25 cellular contexts compared by ENCODE assay signal in the genomic region with DNA sequence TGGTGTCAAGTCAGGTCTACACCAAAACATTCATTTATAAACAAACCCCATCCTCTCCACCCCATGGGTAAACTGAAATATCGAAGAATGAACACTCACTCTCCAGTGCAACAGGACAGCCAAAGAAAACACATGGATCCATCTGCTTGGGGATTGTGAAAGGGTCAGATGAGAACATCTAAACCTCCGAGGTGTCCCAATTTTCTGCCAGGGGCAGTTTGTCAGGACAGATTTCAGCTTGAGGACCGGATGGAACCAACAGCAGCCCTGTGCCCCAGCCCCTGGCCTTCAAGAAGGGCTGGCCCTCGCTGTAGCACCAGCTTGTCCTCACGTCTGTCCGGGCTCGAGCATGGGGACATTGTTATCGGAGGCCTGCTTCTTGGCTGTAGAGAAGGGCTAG. TPM values are rescaled to one million over a fixed set of nuclear protein-coding genes. Genes with fewer than 3 reads are reported as not detected.
A peak's percentile ranks its signal among the peaks of the same experiment; 100 is the strongest.
DNase-seq lines count a peak whose midpoint lies in the region; ATAC-seq and TF ChIP-seq lines count a peak whose summit lies in the region.
"Had no signal": no experiment of that assay in that cellular context is flagged by ENCODE, and none has a peak within 500 bp of the region (broad histone marks: within the 10 kb centered on the region; RNA-seq: fewer than 3 reads in every experiment).

No MANE protein-coding gene starts in this region.

- H3K4me3 Mint-ChIP-seq in MCF 10A (ENCODE audit: unreplicated experiment): no peak overlapping the region
- H3K4me3 Mint-ChIP-seq: CD4-positive, alpha-beta memory T cell; H9; HFFc6 had no signal

- H3K4me1 Mint-ChIP-seq in MCF 10A (ENCODE audit: insufficient read depth, unreplicated experiment): peaks cover 15% of the 10 kb centered on the region

- no peaks in the 10 kb centered on the region for H3K36me3 Mint-ChIP-seq in MCF 10A (ENCODE audit: insufficient read depth, unreplicated experiment)
- H3K36me3 Mint-ChIP-seq: CD4-positive, alpha-beta memory T cell had no signal

- in situ Hi-C loops in mammary epithelial cell (cut with MboI; ENCODE audit: low sequenced_read_pairs in 2 of 2): loop anchor here in 1 of 2 donors (10.0 kb wide), 1 partner anchor 61 kb away; no protein-coding TSS in a partner anchor

- no peak for ATAC-seq in HG03571 (IDR thresholded peaks at IDR 0.05; ENCODE audit: unreplicated experiment)
- ATAC-seq in HG02970 (IDR thresholded peaks at IDR 0.05; ENCODE audit: low FRiP score, unreplicated experiment): no peak
- ATAC-seq: GM12878 had no signal

- POLR2A ChIA-PET in MCF 10A (lab: Yijun Ruan, JAX): interaction anchor here (0.6 kb wide), 1 partner anchor 27 kb away, joined by 3 read pairs; no protein-coding TSS in a partner anchor

- WGBS in mammary epithelial cell (ENCODE audit: low coverage, missing lambda C conversion rate): 82% methylated on average over 7 of the region's 8 CpGs
- 34% methylated on average over 8 of the region's 8 CpGs for WGBS in liver

- H3K9me3 Mint-ChIP-seq in MCF 10A (ENCODE audit: unreplicated experiment): no peaks in the 10 kb centered on the region
- H3K9me3 Mint-ChIP-seq: H9, HFFc6 had no signal

- CTCF ChIA-PET in MCF 10A (lab: Yijun Ruan, JAX) (interaction anchor here (0.7 to 1.2 kb wide), 2 partner anchors 9 to 197 kb away, joined by 4 to 5 read pairs; no protein-coding TSS in a partner anchor), mammary epithelial cell (lab: Charles Lee; ENCODE audit: low non-redundant PET) (no interaction called here)

- TF ChIP-seq CTCF in MCF 10A (IDR thresholded peaks at IDR 0.05; ENCODE audit: unreplicated experiment): no peak
- TF ChIP-seq CTCF in mammary epithelial cell (conservative IDR thresholded peaks at IDR 0.05 in 1 of 2, IDR thresholded peaks at IDR 0.05 in 1 of 2; ENCODE audit: extremely low read depth in 1 of 2, insufficient read depth in 1 of 2, low read depth in 1 of 2, low read length in 2 of 2): no peak
- no peak for TF ChIP-seq CTCF in left ventricle myocardium inferior (IDR thresholded peaks at IDR 0.05; ENCODE audit: borderline replicate concordance)
- TF ChIP-seq CTCF in liver (IDR thresholded peaks at IDR 0.05; ENCODE audit: low read depth, low read length, missing input control): no peak

- no peaks in the 10 kb centered on the region for H3K27me3 Mint-ChIP-seq in MCF 10A (ENCODE audit: insufficient read depth, unreplicated experiment)

- no peaks in the 10 kb centered on the region for H3K79me2 ChIP-seq in mammary epithelial cell (ENCODE audit: insufficient read depth, low read length)

- H3K4me1 ChIP-seq in mammary epithelial cell (ENCODE audit: insufficient read depth, low read length) (no peaks in the 10 kb centered on the region), left ventricle myocardium inferior (peaks cover 60% of the 10 kb centered on the region), liver (ENCODE audit: control insufficient read depth in 4 of 4, insufficient read depth in 4 of 4, low read length in 3 of 4) (peaks cover 17 to 83% (median 65%) of the 10 kb centered on the region in 4 donors)
- H3K4me1 ChIP-seq: Peyer's patch had no signal

- no peak overlapping the region for H2AFZ ChIP-seq in mammary epithelial cell (ENCODE audit: low read depth, low read length)

- no peak overlapping the region for H3K4me3 ChIP-seq in mammary epithelial cell (replicated peaks in 1 of 3; ENCODE audit: insufficient read depth in 1 of 3, low read depth in 2 of 3, low read length in 3 of 3)
- no peak overlapping the region for H3K4me3 ChIP-seq in left ventricle myocardium inferior
- no peak overlapping the region for H3K4me3 ChIP-seq in liver (ENCODE audit: low read depth in 1 of 3, low read length in 3 of 3)
- H3K4me3 ChIP-seq: BLaER1, GM12878, Peyer's patch had no signal

- BruUV-seq in MCF 10A (replicated peaks; lab: Mats Ljungman, UMichigan): no TSS peak
- no TSS peak for BruUV-seq in mammary epithelial cell (replicated peaks; lab: Mats Ljungman, UMichigan)

- H3K4me2 ChIP-seq in mammary epithelial cell (ENCODE audit: insufficient read depth, low read depth, low read length): no peak overlapping the region
- H3K4me2 ChIP-seq: BLaER1 had no signal

- dilution Hi-C loops in mammary epithelial cell (cut with HindIII; ENCODE audit: low sequenced_read_pairs): no loop called here

- intact Hi-C loops in MCF 10A (cut with micrococcal nuclease): no loop called here
- intact Hi-C loops in mammary epithelial cell (cut with micrococcal nuclease): no loop called here
- intact Hi-C loops in left ventricle myocardium inferior (cut with micrococcal nuclease): no loop called here

- peak; percentile 5 for DNase-seq in MCF 10A (ENCODE audit: unreplicated experiment)
- no peak for DNase-seq in mammary epithelial cell
- peak; percentile 52 for DNase-seq in left ventricle myocardium inferior
- DNase-seq in cortex of kidney (lab: John Stamatoyannopoulos, UW): no peak
- DNase-seq in dermis blood vessel endothelial cell: no peak
- DNase-seq: ACHN; Caco-2; CD4-positive, alpha-beta memory T cell; DMS 273 treated with DMSO at 0.1 percent for 48 hours; DND-41; H9; HFFc6; KG1; NCI-H1105; NCI-H2081; NCI-H2171; NCI-H526; Peyer's patch had no signal

- H3K9me3 ChIP-seq in mammary epithelial cell (replicated peaks; ENCODE audit: insufficient read depth, low read length) (no peaks in the 10 kb centered on the region), left ventricle myocardium inferior (replicated peaks) (no peaks in the 10 kb centered on the region), liver (ENCODE audit: control insufficient read depth in 4 of 4, low read length in 3 of 4) (no peaks in the 10 kb centered on the region)
- H3K9me3 ChIP-seq: Caco-2, Peyer's patch had no signal

- H4K20me1 ChIP-seq in mammary epithelial cell (ENCODE audit: insufficient read depth, low read length): no peaks in the 10 kb centered on the region
- H4K20me1 ChIP-seq: BLaER1 had no signal

- no peak overlapping the region for H3K9ac ChIP-seq in mammary epithelial cell (ENCODE audit: insufficient read depth, low read length)
- H3K9ac ChIP-seq in liver (ENCODE audit: low read depth in 1 of 2, low read length in 2 of 2): peak overlapping the region in 1 of 2 donors; percentile 51
- H3K9ac ChIP-seq: BLaER1 had no signal

- peak; percentile 38 to 52 for TF ChIP-seq RAD21 in liver (IDR thresholded peaks at IDR 0.05)

- H3K27me3 ChIP-seq in mammary epithelial cell (ENCODE audit: insufficient read depth, low read length) (no peaks in the 10 kb centered on the region), left ventricle myocardium inferior (ENCODE audit: low read depth) (no peaks in the 10 kb centered on the region), liver (ENCODE audit: control insufficient read depth in 4 of 4, insufficient read depth in 4 of 4, low read length in 3 of 4) (no peaks in the 10 kb centered on the region)
- H3K27me3 ChIP-seq: BLaER1, Peyer's patch had no signal

- H3K27ac ChIP-seq in mammary epithelial cell (ENCODE audit: insufficient read depth, low read depth, low read length) (no peak overlapping the region), left ventricle myocardium inferior (replicated peaks) (peak overlapping the region; percentile 82), liver (ENCODE audit: low read depth in 1 of 2, low read length in 2 of 2) (peak overlapping the region; percentile 96 to 98)
- H3K27ac ChIP-seq: 22Rv1, BLaER1, HL-60 had no signal

- H3K36me3 ChIP-seq in mammary epithelial cell (ENCODE audit: insufficient read depth, low read length) (no peaks in the 10 kb centered on the region), left ventricle myocardium inferior (no peaks in the 10 kb centered on the region), liver (ENCODE audit: control insufficient read depth in 4 of 4, insufficient read depth in 3 of 4, low read depth in 1 of 4, low read length in 3 of 4) (peaks cover 0 to 8% (median under 1%) of the 10 kb centered on the region in 4 donors)
- H3K36me3 ChIP-seq: BLaER1, Peyer's patch had no signal

- no peak overlapping the region for H3K27ac Mint-ChIP-seq in MCF 10A (ENCODE audit: low read depth, unreplicated experiment)
- H3K27ac Mint-ChIP-seq: CD4-positive, alpha-beta memory T cell; HFFc6 had no signal

TF ChIP-seq in liver, 16 proteins besides CTCF, POLR2A, EP300 and RAD21 (continues in another document):
- TF ChIP-seq, protein P1, sequence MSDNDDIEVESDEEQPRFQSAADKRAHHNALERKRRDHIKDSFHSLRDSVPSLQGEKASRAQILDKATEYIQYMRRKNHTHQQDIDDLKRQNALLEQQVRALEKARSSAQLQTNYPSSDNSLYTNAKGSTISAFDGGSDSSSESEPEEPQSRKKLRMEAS (IDR thresholded peaks at IDR 0.05): peak; percentile 82
- TF ChIP-seq YY1 (IDR thresholded peaks at IDR 0.05) (peak; percentile 61), FOXA2 (IDR thresholded peaks at IDR 0.05) (no peak), NR2F2 (IDR thresholded peaks at IDR 0.05) (no peak), FOXA1 (IDR thresholded peaks at IDR 0.05) (no peak), EGR1 (IDR thresholded peaks at IDR 0.05; ENCODE audit: low read depth in 2 of 2) (peak in 1 of 2 donors; percentile 69), TAF1 (conservative IDR thresholded peaks at IDR 0.05) (no peak), SP1 (IDR thresholded peaks at IDR 0.05) (peak; percentile 80)
- TF ChIP-seq, protein P2, sequence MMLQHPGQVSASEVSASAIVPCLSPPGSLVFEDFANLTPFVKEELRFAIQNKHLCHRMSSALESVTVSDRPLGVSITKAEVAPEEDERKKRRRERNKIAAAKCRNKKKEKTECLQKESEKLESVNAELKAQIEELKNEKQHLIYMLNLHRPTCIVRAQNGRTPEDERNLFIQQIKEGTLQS (IDR thresholded peaks at IDR 0.05): peak; percentile 12
- TF ChIP-seq, protein P3, sequence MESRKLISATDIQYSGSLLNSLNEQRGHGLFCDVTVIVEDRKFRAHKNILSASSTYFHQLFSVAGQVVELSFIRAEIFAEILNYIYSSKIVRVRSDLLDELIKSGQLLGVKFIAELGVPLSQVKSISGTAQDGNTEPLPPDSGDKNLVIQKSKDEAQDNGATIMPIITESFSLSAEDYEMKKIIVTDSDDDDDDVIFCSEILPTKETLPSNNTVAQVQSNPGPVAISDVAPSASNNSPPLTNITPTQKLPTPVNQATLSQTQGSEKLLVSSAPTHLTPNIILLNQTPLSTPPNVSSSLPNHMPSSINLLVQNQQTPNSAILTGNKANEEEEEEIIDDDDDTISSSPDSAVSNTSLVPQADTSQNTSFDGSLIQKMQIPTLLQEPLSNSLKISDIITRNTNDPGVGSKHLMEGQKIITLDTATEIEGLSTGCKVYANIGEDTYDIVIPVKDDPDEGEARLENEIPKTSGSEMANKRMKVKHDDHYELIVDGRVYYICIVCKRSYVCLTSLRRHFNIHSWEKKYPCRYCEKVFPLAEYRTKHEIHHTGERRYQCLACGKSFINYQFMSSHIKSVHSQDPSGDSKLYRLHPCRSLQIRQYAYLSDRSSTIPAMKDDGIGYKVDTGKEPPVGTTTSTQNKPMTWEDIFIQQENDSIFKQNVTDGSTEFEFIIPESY (IDR thresholded peaks at IDR 0.05): no peak

RNA-seq across cellular contexts. Expression of a gene that starts 45.5 kb away (rescaled TPM):
- total RNA-seq in MCF 10A (2022) (29.8 and 30.8 TPM in 2 replicates), mammary epithelial cell (1 to 10 TPM; 1.7 to 6.1 TPM), left ventricle myocardium inferior (28.6 TPM), liver (100 to 1,000 TPM; 124 to 398 TPM), dermis blood vessel endothelial cell (24.0 and 24.8 TPM in 2 replicates)
- polyA plus RNA-seq in mammary epithelial cell (0.22 TPM), liver (100 to 1,000 TPM in 1 of 2 donors, 10 to 100 TPM in 1; 94.8 to 212 TPM)
- not detected for polyA minus RNA-seq in mammary epithelial cell
- total RNA-seq: HFFc6 had no signal

Comparison
In these comparisons a context has a peak if more than half of its experiments do, and no peak if none do; other contexts are left out.
1. DNase-seq: peak in MCF 10A (single experiment) and left ventricle myocardium inferior (single experiment); none in mammary epithelial cell (single experiment), cortex of kidney (single experiment) and dermis blood vessel endothelial cell (single experiment).